2 cellular contexts compared by ENCODE assay signal in the genomic region with DNA sequence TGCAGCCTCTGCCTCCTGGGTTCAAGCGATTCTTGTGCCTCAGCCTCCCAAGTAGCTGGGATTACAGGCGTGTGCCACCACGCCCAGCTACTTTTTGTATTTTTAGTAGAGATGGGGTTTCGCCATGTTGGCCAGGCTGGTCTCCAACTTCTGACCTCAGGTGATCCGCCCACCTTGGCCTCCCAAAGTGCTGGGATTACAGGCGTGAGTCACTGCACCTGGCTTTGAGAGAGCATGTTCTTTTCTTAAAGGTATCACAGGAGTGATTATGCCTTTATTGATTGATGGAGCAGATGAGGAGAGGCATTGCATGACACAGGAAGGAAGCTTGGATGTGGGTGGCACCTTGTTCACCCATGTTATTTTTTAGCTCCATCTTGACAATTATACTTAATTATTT. TPM values are rescaled to one million over a fixed set of nuclear protein-coding genes. Genes with fewer than 3 reads are reported as not detected.
"Had no signal": no experiment of that assay in that cellular context is flagged by ENCODE, and none has a peak within 500 bp of the region (broad histone marks: within the 10 kb centered on the region; RNA-seq: fewer than 3 reads in every experiment).

No MANE protein-coding gene starts in this region.

RNA-seq across cellular contexts. Expression of a gene that starts 5.4 kb away (rescaled TPM):
- total RNA-seq: myocyte had no signal

RNA-seq across cellular contexts. Expression of a gene that starts 5.9 kb away (rescaled TPM):
- polyA plus RNA-seq: immature natural killer cell had no signal
